ENCODE assay signal across 1 cellular context in genomic region chr5:140400730-140401361, GRCh38.
TF ChIP-seq lines count a peak whose summit lies in the region.

No MANE protein-coding gene starts in this region.

TF ChIP-seq in HepG2, 621 proteins besides CTCF, POLR2A, EP300 and RAD21 (continued from another document and continues in another):
- TF ChIP-seq, protein P1, sequence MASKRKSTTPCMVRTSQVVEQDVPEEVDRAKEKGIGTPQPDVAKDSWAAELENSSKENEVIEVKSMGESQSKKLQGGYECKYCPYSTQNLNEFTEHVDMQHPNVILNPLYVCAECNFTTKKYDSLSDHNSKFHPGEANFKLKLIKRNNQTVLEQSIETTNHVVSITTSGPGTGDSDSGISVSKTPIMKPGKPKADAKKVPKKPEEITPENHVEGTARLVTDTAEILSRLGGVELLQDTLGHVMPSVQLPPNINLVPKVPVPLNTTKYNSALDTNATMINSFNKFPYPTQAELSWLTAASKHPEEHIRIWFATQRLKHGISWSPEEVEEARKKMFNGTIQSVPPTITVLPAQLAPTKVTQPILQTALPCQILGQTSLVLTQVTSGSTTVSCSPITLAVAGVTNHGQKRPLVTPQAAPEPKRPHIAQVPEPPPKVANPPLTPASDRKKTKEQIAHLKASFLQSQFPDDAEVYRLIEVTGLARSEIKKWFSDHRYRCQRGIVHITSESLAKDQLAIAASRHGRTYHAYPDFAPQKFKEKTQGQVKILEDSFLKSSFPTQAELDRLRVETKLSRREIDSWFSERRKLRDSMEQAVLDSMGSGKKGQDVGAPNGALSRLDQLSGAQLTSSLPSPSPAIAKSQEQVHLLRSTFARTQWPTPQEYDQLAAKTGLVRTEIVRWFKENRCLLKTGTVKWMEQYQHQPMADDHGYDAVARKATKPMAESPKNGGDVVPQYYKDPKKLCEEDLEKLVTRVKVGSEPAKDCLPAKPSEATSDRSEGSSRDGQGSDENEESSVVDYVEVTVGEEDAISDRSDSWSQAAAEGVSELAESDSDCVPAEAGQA (IDR thresholded peaks at IDR 0.05; ENCODE audit: low read depth) = no peak
- TF ChIP-seq, protein P1 (CRISPR knock-in tag; IDR thresholded peaks at IDR 0.05; ENCODE audit: borderline replicate concordance) = 0 out of 2 replicates have a peak, but pooled peaks have one; percentile 17
- TF ChIP-seq ZNF501 (CRISPR knock-in tag; IDR thresholded peaks at IDR 0.05) (peak; percentile 79; the same call in 1 of the 2 replicates), RELA (CRISPR knock-in tag; IDR thresholded peaks at IDR 0.05) (no peak), KDM4B (CRISPR knock-in tag; IDR thresholded peaks at IDR 0.05) (no peak), XBP1 (CRISPR knock-in tag; IDR thresholded peaks at IDR 0.05) (peak; percentile 43; the same call in 1 of the 2 replicates), PCBP1 (IDR thresholded peaks at IDR 0.05; ENCODE audit: borderline replicate concordance, low read depth, low read length) (no peak), ZFY (CRISPR knock-in tag; IDR thresholded peaks at IDR 0.05) (peak; percentile 80), ZNF563 (CRISPR knock-in tag; IDR thresholded peaks at IDR 0.05) (peak; percentile 89; the same call in 1 of the 2 replicates), PPARG (CRISPR knock-in tag; conservative IDR thresholded peaks at IDR 0.05) (peak; percentile 23; the same call in 1 of the 2 replicates), ZNF367 (CRISPR knock-in tag; IDR thresholded peaks at IDR 0.05; ENCODE audit: borderline replicate concordance) (peak; percentile 92; the same call in 1 of the 2 replicates), PHF21A (CRISPR knock-in tag; IDR thresholded peaks at IDR 0.05) (peak; percentile 82), SNRNP70 (IDR thresholded peaks at IDR 0.05; ENCODE audit: low read depth, low read length) (no peak), ZNF709 (CRISPR knock-in tag; IDR thresholded peaks at IDR 0.05) (no peak; the same call in none of the 2 replicates), ZMYM2 (CRISPR knock-in tag; IDR thresholded peaks at IDR 0.05) (no peak), RFX1 (IDR thresholded peaks at IDR 0.05) (no peak), MLLT10 (CRISPR knock-in tag; IDR thresholded peaks at IDR 0.05) (no peak), MED8 (CRISPR knock-in tag; IDR thresholded peaks at IDR 0.05; ENCODE audit: insufficient replicate concordance) (peak; percentile 66), NFYC (CRISPR knock-in tag; IDR thresholded peaks at IDR 0.05) (peak; percentile 67), PHF5A (CRISPR knock-in tag; IDR thresholded peaks at IDR 0.05; ENCODE audit: low read depth, unreplicated experiment) (no peak), POLR2AphosphoS2 (IDR thresholded peaks at IDR 0.05; ENCODE audit: low read depth, low read length) (no peak), DNMT3B (CRISPR knock-in tag; conservative IDR thresholded peaks at IDR 0.05) (no peak), ZNF329 (CRISPR knock-in tag; IDR thresholded peaks at IDR 0.05; ENCODE audit: low read depth) (peak; percentile 71; the same call in 1 of the 2 replicates), NRL (CRISPR knock-in tag; IDR thresholded peaks at IDR 0.05; ENCODE audit: borderline replicate concordance) (peak; percentile 93; the same call in 1 of the 2 replicates), NCOR1 (IDR thresholded peaks at IDR 0.05; ENCODE audit: borderline replicate concordance, low read length) (0 out of 2 replicates have a peak, but pooled peaks have one; percentile 26), ZNF543 (CRISPR knock-in tag; IDR thresholded peaks at IDR 0.05) (no peak), ZNF232 (CRISPR knock-in tag; IDR thresholded peaks at IDR 0.05; ENCODE audit: borderline replicate concordance) (peak; percentile 96), ZNF460 (CRISPR knock-in tag; IDR thresholded peaks at IDR 0.05; ENCODE audit: borderline replicate concordance) (no peak), CCDC6 (CRISPR knock-in tag; IDR thresholded peaks at IDR 0.05) (no peak; the same call in 1 of the 2 replicates), ZNF142 (CRISPR knock-in tag; IDR thresholded peaks at IDR 0.05) (peak; percentile 93), IRF1 (CRISPR knock-in tag; IDR thresholded peaks at IDR 0.05; ENCODE audit: low read depth) (no peak), ZNF652 (CRISPR knock-in tag; IDR thresholded peaks at IDR 0.05; ENCODE audit: borderline replicate concordance, low read depth) (no peak; the same call in 1 of the 2 replicates), KDM3A (CRISPR knock-in tag; IDR thresholded peaks at IDR 0.05; ENCODE audit: low read depth) (peak; percentile 44; the same call in 1 of the 2 replicates), MTA3 (CRISPR knock-in tag; IDR thresholded peaks at IDR 0.05) (0 out of 2 replicates have a peak, but pooled peaks have one; percentile 35), ZSCAN12 (CRISPR knock-in tag; IDR thresholded peaks at IDR 0.05) (peak; percentile 91), BCL3 (CRISPR knock-in tag; IDR thresholded peaks at IDR 0.05) (peak; percentile 95), RFXAP (CRISPR knock-in tag; IDR thresholded peaks at IDR 0.05; ENCODE audit: borderline replicate concordance) (no peak), ZNF496 (CRISPR knock-in tag; IDR thresholded peaks at IDR 0.05; ENCODE audit: insufficient replicate concordance) (no peak)
- TF ChIP-seq, protein P2, sequence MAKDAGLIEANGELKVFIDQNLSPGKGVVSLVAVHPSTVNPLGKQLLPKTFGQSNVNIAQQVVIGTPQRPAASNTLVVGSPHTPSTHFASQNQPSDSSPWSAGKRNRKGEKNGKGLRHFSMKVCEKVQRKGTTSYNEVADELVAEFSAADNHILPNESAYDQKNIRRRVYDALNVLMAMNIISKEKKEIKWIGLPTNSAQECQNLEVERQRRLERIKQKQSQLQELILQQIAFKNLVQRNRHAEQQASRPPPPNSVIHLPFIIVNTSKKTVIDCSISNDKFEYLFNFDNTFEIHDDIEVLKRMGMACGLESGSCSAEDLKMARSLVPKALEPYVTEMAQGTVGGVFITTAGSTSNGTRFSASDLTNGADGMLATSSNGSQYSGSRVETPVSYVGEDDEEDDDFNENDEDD (CRISPR knock-in tag; IDR thresholded peaks at IDR 0.05; ENCODE audit: borderline replicate concordance) = peak; percentile 65; the same call in 1 of the 2 replicates
- TF ChIP-seq, protein P3, sequence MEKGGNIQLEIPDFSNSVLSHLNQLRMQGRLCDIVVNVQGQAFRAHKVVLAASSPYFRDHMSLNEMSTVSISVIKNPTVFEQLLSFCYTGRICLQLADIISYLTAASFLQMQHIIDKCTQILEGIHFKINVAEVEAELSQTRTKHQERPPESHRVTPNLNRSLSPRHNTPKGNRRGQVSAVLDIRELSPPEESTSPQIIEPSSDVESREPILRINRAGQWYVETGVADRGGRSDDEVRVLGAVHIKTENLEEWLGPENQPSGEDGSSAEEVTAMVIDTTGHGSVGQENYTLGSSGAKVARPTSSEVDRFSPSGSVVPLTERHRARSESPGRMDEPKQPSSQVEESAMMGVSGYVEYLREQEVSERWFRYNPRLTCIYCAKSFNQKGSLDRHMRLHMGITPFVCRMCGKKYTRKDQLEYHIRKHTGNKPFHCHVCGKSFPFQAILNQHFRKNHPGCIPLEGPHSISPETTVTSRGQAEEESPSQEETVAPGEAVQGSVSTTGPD (CRISPR knock-in tag; IDR thresholded peaks at IDR 0.05) = no peak
- TF ChIP-seq, protein P4, sequence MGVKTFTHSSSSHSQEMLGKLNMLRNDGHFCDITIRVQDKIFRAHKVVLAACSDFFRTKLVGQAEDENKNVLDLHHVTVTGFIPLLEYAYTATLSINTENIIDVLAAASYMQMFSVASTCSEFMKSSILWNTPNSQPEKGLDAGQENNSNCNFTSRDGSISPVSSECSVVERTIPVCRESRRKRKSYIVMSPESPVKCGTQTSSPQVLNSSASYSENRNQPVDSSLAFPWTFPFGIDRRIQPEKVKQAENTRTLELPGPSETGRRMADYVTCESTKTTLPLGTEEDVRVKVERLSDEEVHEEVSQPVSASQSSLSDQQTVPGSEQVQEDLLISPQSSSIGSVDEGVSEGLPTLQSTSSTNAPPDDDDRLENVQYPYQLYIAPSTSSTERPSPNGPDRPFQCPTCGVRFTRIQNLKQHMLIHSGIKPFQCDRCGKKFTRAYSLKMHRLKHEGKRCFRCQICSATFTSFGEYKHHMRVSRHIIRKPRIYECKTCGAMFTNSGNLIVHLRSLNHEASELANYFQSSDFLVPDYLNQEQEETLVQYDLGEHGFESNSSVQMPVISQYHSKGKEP (CRISPR knock-in tag; IDR thresholded peaks at IDR 0.05) = peak; percentile 96; the same call in 1 of the 2 replicates
- TF ChIP-seq, protein P5, sequence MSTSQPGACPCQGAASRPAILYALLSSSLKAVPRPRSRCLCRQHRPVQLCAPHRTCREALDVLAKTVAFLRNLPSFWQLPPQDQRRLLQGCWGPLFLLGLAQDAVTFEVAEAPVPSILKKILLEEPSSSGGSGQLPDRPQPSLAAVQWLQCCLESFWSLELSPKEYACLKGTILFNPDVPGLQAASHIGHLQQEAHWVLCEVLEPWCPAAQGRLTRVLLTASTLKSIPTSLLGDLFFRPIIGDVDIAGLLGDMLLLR (CRISPR knock-in tag; IDR thresholded peaks at IDR 0.05) = peak; percentile 76; the same call in 1 of the 2 replicates
